Comparison of ENCODE assay signal across 17 cellular contexts in genomic region chr20:56004611-56005388, GRCh38.
DNase-seq lines count a peak whose midpoint lies in the region; ATAC-seq lines count a peak whose summit lies in the region.
"Had no signal": no experiment of that assay in that cellular context is flagged by ENCODE, and none has a peak within 500 bp of the region (broad histone marks: within the 10 kb centered on the region; RNA-seq: fewer than 3 reads in every experiment).

No MANE protein-coding gene starts in this region.

- no peak for ATAC-seq in HG02763 (IDR thresholded peaks at IDR 0.05; ENCODE audit: unreplicated experiment)

- no peak overlapping the region for H3K27ac ChIP-seq in HUES48 (ENCODE audit: low read depth, low read length)
- H3K27ac ChIP-seq: BLaER1, PC-9, SK-N-MC had no signal

- peak overlapping the region; percentile 53 for H3K4me3 ChIP-seq in HUES48 (ENCODE audit: low read depth, low read length)
- H3K4me3 ChIP-seq: BLaER1, HAP-1, PC-9, SK-N-MC had no signal

- H3K36me3 ChIP-seq in HUES48 (ENCODE audit: control insufficient read depth, insufficient read depth, low read length), result no peaks in the 10 kb centered on the region
- H3K36me3 ChIP-seq: BLaER1, HAP-1 had no signal

- H3K9me3 ChIP-seq in HUES48 (ENCODE audit: control insufficient read depth, insufficient read depth, low read length), result peaks cover 59% of the 10 kb centered on the region
- H3K9me3 ChIP-seq: HAP-1 had no signal

- no peaks in the 10 kb centered on the region for H3K4me1 ChIP-seq in HUES48 (ENCODE audit: control insufficient read depth, insufficient read depth, low read length)
- H3K4me1 ChIP-seq: BLaER1, HAP-1 had no signal

- no peak overlapping the region for H3K9ac ChIP-seq in HUES48 (ENCODE audit: low read depth, low read length)
- H3K9ac ChIP-seq: BLaER1 had no signal

- DNase-seq in ecto neural progenitor cell (ENCODE audit: low spot score) (peak; percentile 54), left kidney (ENCODE audit: low read depth, low spot score) (peak; percentile 29), retina (peak; percentile 65), NAMALWA (ENCODE audit: low spot score) (no peak), NK-92 (lab: John Stamatoyannopoulos, UW; ENCODE audit: unreplicated experiment) (no peak)
- DNase-seq: DMS153, EL, NCI-H1436 treated with DMSO at 0.1 percent for 48 hours, NCI-H2081 treated with DMSO at 0.1 percent for 48 hours, NCI-H2227 treated with DMSO at 0.1 percent for 48 hours, NCI-H526, PC-9 had no signal

- H3K27me3 ChIP-seq in HUES48 (ENCODE audit: control insufficient read depth, insufficient read depth, low read length), result peaks cover 51% of the 10 kb centered on the region
- H3K27me3 ChIP-seq: BLaER1 had no signal

Comparison
In these comparisons a context has a peak if more than half of its experiments do, and no peak if none do; other contexts are left out.
1. DNase-seq: peak in ecto neural progenitor cell (single experiment), left kidney (single experiment) and retina (single experiment); none in NAMALWA (single experiment) and NK-92 (single experiment).